ENCODE assay signal across 15 cellular contexts in genomic region chr7:105776986-105777910, GRCh38.
DNase-seq lines count a peak whose midpoint lies in the region; ATAC-seq and TF ChIP-seq lines count a peak whose summit lies in the region.
"Had no signal": no experiment of that assay in that cellular context is flagged by ENCODE, and none has a peak within 500 bp of the region (broad histone marks: within the 10 kb centered on the region; RNA-seq: fewer than 3 reads in every experiment).

No MANE protein-coding gene starts in this region.

- H3K4me1 Mint-ChIP-seq in nephron progenitor cell: peaks cover 28% of the 10 kb centered on the region

- peaks cover 0 to 25% of the 10 kb centered on the region in 2 experiments; a peak in 2 of 4 replicates for H3K79me1 ChIP-seq in IMR-90 (ENCODE audit: low read depth in 1 of 2, low read length in 2 of 2)

- no peaks in the 10 kb centered on the region; the same call in 1 of the 2 replicates for H4K20me1 ChIP-seq in IMR-90 (ENCODE audit: insufficient read depth, low read length)

- H3K36me3 Mint-ChIP-seq in nephron progenitor cell (ENCODE audit: low read depth): no peaks in the 10 kb centered on the region

- H3K4me1 ChIP-seq in IMR-90 (ENCODE audit: control insufficient read depth, insufficient read depth, low read length) (peaks cover 22% of the 10 kb centered on the region), adrenal gland (replicated peaks in 1 of 2) (peaks cover 16 to 21% of the 10 kb centered on the region in 2 donors)

- H4K8ac ChIP-seq in IMR-90 (ENCODE audit: low read depth in 2 of 2, low read length in 2 of 2): peak overlapping the region; percentile 42 to 64

- dilution Hi-C loops in IMR-90 (cut with HindIII; ENCODE audit: low sequenced_read_pairs, unreplicated experiment): no loop called here

- H3K4me2 ChIP-seq in IMR-90 (ENCODE audit: low read depth, low read length): no peak overlapping the region

- POLR2A ChIA-PET in AG04450 (lab: Yijun Ruan, JAX) (interaction anchor here (1.1 kb wide), 1 partner anchor 100 kb away, joined by 4 read pairs; no protein-coding TSS in a partner anchor), IMR-90 (lab: Charles Lee; ENCODE audit: unreplicated experiment) (no interaction called here)

- in situ Hi-C loops in IMR-90 (cut with MboI; ENCODE audit: low sequenced_read_pairs): no loop called here

- DNase-seq in AG04450 (ENCODE audit: low read depth, low spot score) (no peak), IMR-90 (peak; percentile 32), adrenal gland (peak in 2 of 7 donors; percentile 41 to 51), medulla oblongata (ENCODE audit: extremely low spot score) (peak; percentile 14), Right ventricle myocardium superior (no peak), nephron progenitor cell (no peak)
- DNase-seq: DMS 273 treated with DMSO at 0.1 percent for 48 hours; occipital lobe; SHP77 treated with DMSO at 0.1 percent for 48 hours; stimulated activated CD4-positive, alpha-beta T cell treated with anti-CD3 and anti-CD28 coated beads, Interleukin-12 subunit alpha, Interleukin-12 subunit beta, amount 100 ng/mL, for 4 hours had no signal

- 57% methylated on average over 8 of the region's 11 CpGs; no CpG with 5 or more reads in 1 of the 2 experiments for WGBS in IMR-90 (ENCODE audit: extremely low coverage in 2 of 2, insufficient read length in 1 of 2), 2 experiments
- 64 to 73% (median 67%) methylated on average over 11 of the region's 11 CpGs for WGBS in adrenal gland, 4 donors

- peak overlapping the region; percentile 22 for H4K5ac ChIP-seq in IMR-90 (ENCODE audit: low read depth, low read length)

- peak overlapping the region; percentile 6; the same call in 1 of the 2 replicates for H3K23ac ChIP-seq in IMR-90 (ENCODE audit: low read depth, low read length)

- H3K9me3 ChIP-seq in AG04450 (ENCODE audit: control insufficient read depth, insufficient read depth, low read length): no peaks in the 10 kb centered on the region
- H3K9me3 ChIP-seq in IMR-90 (ENCODE audit: control insufficient read depth, insufficient read depth, low read length): no peaks in the 10 kb centered on the region
- H3K9me3 ChIP-seq in adrenal gland (replicated peaks in 1 of 3): no peaks in the 10 kb centered on the region
- H3K9me3 ChIP-seq: gastroesophageal sphincter had no signal

- no peak for TF ChIP-seq POLR2A in IMR-90 (IDR thresholded peaks at IDR 0.05; ENCODE audit: low read depth, low read length)
- no peak for TF ChIP-seq POLR2A in adrenal gland (IDR thresholded peaks at IDR 0.05)

- no peak for TF ChIP-seq CTCF in AG04450 (IDR thresholded peaks at IDR 0.05; ENCODE audit: low read depth, low read length)
- TF ChIP-seq CTCF in IMR-90 (conservative IDR thresholded peaks at IDR 0.05; ENCODE audit: low read depth, low read length): no peak
- TF ChIP-seq CTCF in adrenal gland (IDR thresholded peaks at IDR 0.05): no peak
- no peak for TF ChIP-seq CTCF in nephron progenitor cell (IDR thresholded peaks at IDR 0.05)

- H3K4me3 Mint-ChIP-seq in nephron progenitor cell: no peak overlapping the region
- H3K4me3 Mint-ChIP-seq: brain had no signal

- peaks cover 3% of the 10 kb centered on the region for H3K27me3 Mint-ChIP-seq in nephron progenitor cell (ENCODE audit: low read depth, poor library complexity)
- H3K27me3 Mint-ChIP-seq: brain had no signal

- H2BK15ac ChIP-seq in IMR-90 (ENCODE audit: low read depth, low read length): peak overlapping the region; percentile 90; the same call in 2 of the 3 replicates

- no TSS peak for BruUV-seq in IMR-90 (replicated peaks; lab: Mats Ljungman, UMichigan)

- 0 out of 2 replicates have a peak, but pooled peaks cover 1% of the 10 kb centered on the region for H3K36me3 ChIP-seq in IMR-90 (ENCODE audit: control insufficient read depth, insufficient read depth, low read length)
- no peaks in the 10 kb centered on the region for H3K36me3 ChIP-seq in adrenal gland (replicated peaks in 1 of 2)
- H3K36me3 ChIP-seq: gastroesophageal sphincter had no signal

- H4K91ac ChIP-seq in IMR-90 (ENCODE audit: insufficient read depth, low read depth, low read length): peak overlapping the region; percentile 58

- H3K27me3 ChIP-seq in AG04450 (ENCODE audit: control insufficient read depth, insufficient read depth, low read length) (no peaks in the 10 kb centered on the region), IMR-90 (ENCODE audit: control insufficient read depth, insufficient read depth, low read length) (no peaks in the 10 kb centered on the region), adrenal gland (no peaks in the 10 kb centered on the region)
- H3K27me3 ChIP-seq: gastroesophageal sphincter had no signal

- peaks cover 24% of the 10 kb centered on the region for H3K9me1 ChIP-seq in IMR-90 (ENCODE audit: insufficient read depth, low read length)

- H3K4ac ChIP-seq in IMR-90 (ENCODE audit: low read depth, low read length): peak overlapping the region; percentile 70

- H3K4me3 ChIP-seq in AG04450 (ENCODE audit: low read depth, low read length) (no peak overlapping the region), IMR-90 (ENCODE audit: insufficient read depth, low read depth, low read length) (no peak overlapping the region), adrenal gland (no peak overlapping the region)
- H3K4me3 ChIP-seq: gastroesophageal sphincter had no signal

- peak overlapping the region; percentile 75 for H2BK20ac ChIP-seq in IMR-90 (ENCODE audit: low read depth, low read length)

- no peak overlapping the region for H3K27ac Mint-ChIP-seq in nephron progenitor cell
- H3K27ac Mint-ChIP-seq: activated T-helper 2 cell treated with anti-CD3 and anti-CD28 coated beads, Interferon-gamma antibody, Interleukin-2, Interleukin-4, amounts not matched to agents 10 μg/mL and 5 μg/mL and 100 μg/mL, durations not matched to agents 14 hours and 24 hours and 36 hours had no signal

- H3K27ac ChIP-seq in AG04450 (ENCODE audit: low read depth, low read length) (peak overlapping the region; percentile 73), IMR-90 (ENCODE audit: insufficient read depth, low read length) (peak overlapping the region; percentile 61), adrenal gland (peak overlapping the region in 3 of 5 donors; percentile 56 to 81 (median 68))

- no peak for TF ChIP-seq RAD21 in IMR-90 (IDR thresholded peaks at IDR 0.05; ENCODE audit: low read length)

- no peak overlapping the region for H2AK9ac ChIP-seq in IMR-90 (replicated peaks; ENCODE audit: low read depth, low read length, poor library complexity)

- ATAC-seq in IMR-90 (ENCODE audit: low read depth) (no peak), HG03097 (IDR thresholded peaks at IDR 0.05; ENCODE audit: low FRiP score, unreplicated experiment) (no peak), HG03039 (IDR thresholded peaks at IDR 0.05; ENCODE audit: unreplicated experiment) (no peak), Right ventricle myocardium superior (ENCODE audit: poor library complexity) (no peak)
- ATAC-seq: gastroesophageal sphincter had no signal

- H3K9me3 Mint-ChIP-seq in nephron progenitor cell: no peaks in the 10 kb centered on the region
- H3K9me3 Mint-ChIP-seq: activated T-helper 2 cell treated with anti-CD3 and anti-CD28 coated beads, Interferon-gamma antibody, Interleukin-2, Interleukin-4, amounts not matched to agents 10 μg/mL and 5 μg/mL and 100 μg/mL, durations not matched to agents 14 hours and 24 hours and 36 hours had no signal

- H2BK120ac ChIP-seq in IMR-90 (ENCODE audit: low read depth, low read length): peak overlapping the region; percentile 69

- H2AK5ac ChIP-seq in IMR-90 (ENCODE audit: low read depth, low read length): peak overlapping the region; percentile 95

- H3K14ac ChIP-seq in IMR-90 (replicated peaks; ENCODE audit: low read depth, low read length): peak overlapping the region; percentile 64

- intact Hi-C loops in IMR-90 (cut with micrococcal nuclease): loop anchor here (1.0 to 5.0 kb wide), 5 partner anchors 18 to 262 kb away; partner anchors contain the start of gene ATXN7L1
- intact Hi-C loops in adrenal gland (cut with DNase I): no loop called here
- intact Hi-C loops in Right ventricle myocardium superior (cut with DNase I): no loop called here

- CTCF ChIA-PET in AG04450 (lab: Charles Lee) (interaction anchor here (0.6 to 0.8 kb wide), 2 partner anchors 13 to 100 kb away, joined by 3 read pairs; no protein-coding TSS in a partner anchor), IMR-90 (lab: Yijun Ruan, JAX) (interaction anchor here (0.5 kb wide), 1 partner anchor 12 kb away, joined by 3 read pairs; no protein-coding TSS in a partner anchor)

- H3K9ac ChIP-seq in IMR-90 (ENCODE audit: low read depth, low read length): no peak overlapping the region

- no peak overlapping the region for H2AFZ ChIP-seq in IMR-90 (replicated peaks; ENCODE audit: low read length, poor library complexity)

- H3K18ac ChIP-seq in IMR-90 (ENCODE audit: low read depth, low read length): peak overlapping the region; percentile 16; the same call in 1 of the 2 replicates

- no peak overlapping the region for H3K56ac ChIP-seq in IMR-90 (ENCODE audit: extremely low read depth, insufficient read depth, low read length)

- peak overlapping the region; percentile 67 for H2BK5ac ChIP-seq in IMR-90 (ENCODE audit: low read depth, low read length, poor library complexity, severe bottlenecking)

TF ChIP-seq in IMR-90, 13 proteins besides CTCF, POLR2A, EP300 and RAD21:
- TF ChIP-seq NFE2L2 (IDR thresholded peaks at IDR 0.05; ENCODE audit: low read depth, low read length): peak; percentile 60
- no peak for TF ChIP-seq CEBPB (IDR thresholded peaks at IDR 0.05; ENCODE audit: low read depth, low read length)
TF ChIP-seq in IMR-90: peak in this region for 1.

Comparison
In these comparisons a context has a peak if more than half of its experiments do, and no peak if none do; other contexts are left out.
1. DNase-seq: peak in IMR-90 (single experiment) and medulla oblongata (single experiment); none in AG04450 (single experiment), Right ventricle myocardium superior (single experiment) and nephron progenitor cell (single experiment).
2. Peak in every context shown above with its lines, with median percentiles within 50 percentile points of each other: H3K27ac ChIP-seq.